ENCODE assay signal across 7 cellular contexts in the genomic region with DNA sequence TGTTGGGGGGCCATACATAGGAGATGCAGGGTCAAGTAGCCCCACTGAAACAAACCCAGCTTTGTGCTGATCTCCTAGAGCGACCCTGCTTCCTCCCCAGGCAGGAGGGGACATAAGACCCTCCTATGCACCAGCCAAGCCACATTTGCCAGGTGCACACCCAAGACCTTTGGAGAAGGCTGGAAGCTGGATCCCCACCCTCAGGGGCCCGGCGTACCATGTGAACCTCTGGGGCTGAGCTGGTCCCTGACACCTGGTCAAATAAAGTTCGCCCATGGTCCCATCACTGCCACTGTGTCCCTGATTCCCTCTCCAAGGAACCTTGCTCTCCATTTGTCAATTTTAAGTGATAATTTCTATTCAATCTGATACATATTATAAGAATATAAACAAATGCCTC.
"Had no signal": no experiment of that assay in that cellular context is flagged by ENCODE, and none has a peak within 500 bp of the region (broad histone marks: within the 10 kb centered on the region; RNA-seq: fewer than 3 reads in every experiment).

No MANE protein-coding gene starts in this region.

- H3K9me3 Mint-ChIP-seq: HFFc6 had no signal

- H3K27ac Mint-ChIP-seq: HFFc6 had no signal

- H3K4me3 Mint-ChIP-seq: HFFc6, IgD-negative memory B cell had no signal

- H3K36me3 ChIP-seq: HAP-1 had no signal

- H3K27ac ChIP-seq: GM23248, HL-60 had no signal

- H3K9me3 ChIP-seq: HAP-1 had no signal

- H3K4me1 ChIP-seq: HAP-1 had no signal

- H3K36me3 Mint-ChIP-seq: IgD-negative memory B cell had no signal

- H3K4me3 ChIP-seq: GM23248, HAP-1 had no signal

- H3K9ac ChIP-seq: GM23248 had no signal

- DNase-seq: GM23248, GOT3, H7, HFFc6 had no signal
